In the genomic region with DNA sequence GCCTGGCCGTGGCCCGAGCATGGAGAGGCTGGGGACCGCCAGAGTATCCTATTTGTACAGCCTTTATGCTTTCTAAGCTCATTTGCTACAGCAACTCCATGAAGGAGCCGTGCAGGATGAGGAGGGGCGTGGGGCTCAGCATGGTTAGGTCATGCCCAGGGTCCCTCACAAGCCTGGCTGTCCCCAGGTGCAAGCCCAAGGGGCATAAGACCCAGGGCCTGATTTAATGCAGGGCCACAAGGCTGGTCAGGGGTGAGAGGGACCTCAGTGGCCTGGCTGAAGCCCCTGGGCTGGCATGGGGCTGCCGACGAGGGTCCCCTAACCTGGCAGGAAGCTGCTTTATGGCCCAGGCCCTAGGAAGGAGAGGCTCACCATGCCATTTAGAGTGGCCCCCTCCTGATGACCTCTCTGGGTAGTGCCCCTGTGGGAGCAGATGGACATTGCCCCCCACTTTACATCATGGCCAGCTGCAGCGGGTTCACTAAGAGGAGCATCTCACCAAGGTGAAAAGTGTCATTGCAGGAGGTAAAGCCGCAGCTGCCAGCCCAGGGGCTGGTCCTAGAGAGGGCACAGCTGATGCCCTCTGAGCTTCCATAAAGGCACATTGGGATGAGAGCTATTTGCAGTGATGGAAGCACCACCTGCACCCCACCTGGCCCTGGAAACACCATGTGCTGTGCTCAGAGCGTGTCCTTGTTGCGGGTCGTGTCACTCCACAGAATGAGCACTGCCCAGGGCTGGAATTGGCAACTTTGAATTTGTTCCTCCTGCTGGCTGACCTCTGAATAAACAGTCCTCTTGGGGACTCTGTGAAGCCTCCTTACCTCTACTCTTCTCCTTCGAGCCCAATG, we compare ENCODE assay signal across 14 cellular contexts.
"Had no signal": no experiment of that assay in that cellular context is flagged by ENCODE, and none has a peak within 500 bp of the region (broad histone marks: within the 10 kb centered on the region; RNA-seq: fewer than 3 reads in every experiment).

No MANE protein-coding gene starts in this region.

- H3K4me3 Mint-ChIP-seq: activated B cell treated with CpG ODN at 0.5 μM for 24 hours; activated naive CD4-positive, alpha-beta T cell treated with anti-CD3 and anti-CD28 coated beads for 36 hours; effector memory CD8-positive, alpha-beta T cell; naive thymus-derived CD8-positive, alpha-beta T cell; T-helper 1 cell treated with Interleukin-12 subunit alpha and Interleukin-12 subunit beta and Interleukin-4 antibody, amounts not matched to agents 30 μg/mL and 1 μg/mL, for 36 hours had no signal

- DNase-seq: activated B cell treated with CpG ODN at 0.5 μM for 24 hours; activated CD4-positive, alpha-beta T cell treated with anti-CD3 and anti-CD28 coated beads, Interleukin-2, amount 50 U/mL, for 1 hour; activated naive CD4-positive, alpha-beta T cell treated with anti-CD3 and anti-CD28 coated beads for 36 hours; caudate nucleus; effector memory CD8-positive, alpha-beta T cell; kidney glomerular epithelial cell; mucosa of descending colon; naive thymus-derived CD8-positive, alpha-beta T cell; occipital lobe had no signal

- H3K27ac Mint-ChIP-seq: activated B cell treated with CpG ODN at 0.5 μM for 24 hours; activated naive CD4-positive, alpha-beta T cell treated with anti-CD3 and anti-CD28 coated beads for 36 hours; effector memory CD8-positive, alpha-beta T cell; naive thymus-derived CD8-positive, alpha-beta T cell; T-helper 1 cell treated with Interleukin-12 subunit alpha and Interleukin-12 subunit beta and Interleukin-4 antibody, amounts not matched to agents 30 μg/mL and 1 μg/mL, for 36 hours had no signal

- ATAC-seq: effector memory CD8-positive, alpha-beta T cell; mucosa of descending colon; naive thymus-derived CD8-positive, alpha-beta T cell; SK-N-SH treated with all-trans-retinoic acid at 6 μM for 48 hours had no signal

- H3K9me3 ChIP-seq: mucosa of descending colon had no signal

- H3K27ac ChIP-seq: hepatocyte, skin epidermis, tibial nerve had no signal

- H3K4me3 ChIP-seq: hepatocyte, mucosa of descending colon, skin epidermis, tibial nerve had no signal

- H3K27me3 Mint-ChIP-seq: activated B cell treated with CpG ODN at 0.5 μM for 24 hours; effector memory CD8-positive, alpha-beta T cell; naive thymus-derived CD8-positive, alpha-beta T cell had no signal

- H3K4me1 Mint-ChIP-seq: activated B cell treated with CpG ODN at 0.5 μM for 24 hours; naive thymus-derived CD8-positive, alpha-beta T cell had no signal

- H3K27me3 ChIP-seq: hepatocyte, tibial nerve had no signal

- H3K36me3 Mint-ChIP-seq: naive thymus-derived CD8-positive, alpha-beta T cell had no signal

- H3K36me3 ChIP-seq: tibial nerve had no signal

- H3K9me3 Mint-ChIP-seq: activated B cell treated with CpG ODN at 0.5 μM for 24 hours; activated naive CD4-positive, alpha-beta T cell treated with anti-CD3 and anti-CD28 coated beads for 36 hours; effector memory CD8-positive, alpha-beta T cell; T-helper 1 cell treated with Interleukin-12 subunit alpha and Interleukin-12 subunit beta and Interleukin-4 antibody, amounts not matched to agents 30 μg/mL and 1 μg/mL, for 36 hours had no signal
